ENCODE assay signal across 1 cellular context in genomic region chr12:40793471-40793870, GRCh38.
TF ChIP-seq lines count a peak whose summit lies in the region.

No MANE protein-coding gene starts in this region.

TF ChIP-seq in H1, 55 proteins besides CTCF, POLR2A, EP300 and RAD21:
- TF ChIP-seq NANOG (IDR thresholded peaks at IDR 0.05; ENCODE audit: insufficient read depth, low read depth, low read length, poor library complexity, severe bottlenecking): no peak
- no peak for TF ChIP-seq GABPA (IDR thresholded peaks at IDR 0.05; ENCODE audit: borderline replicate concordance, insufficient read depth, low read length)
- no peak for TF ChIP-seq CEBPB (IDR thresholded peaks at IDR 0.05; ENCODE audit: low read depth, low read length)
- no peak for TF ChIP-seq SAP30 (IDR thresholded peaks at IDR 0.05; ENCODE audit: insufficient read depth, insufficient replicate concordance, low read length)
- no peak for TF ChIP-seq POU5F1 (IDR thresholded peaks at IDR 0.05; ENCODE audit: low read depth, low read length)
- no peak for TF ChIP-seq RNF2 (IDR thresholded peaks at IDR 0.05; ENCODE audit: borderline replicate concordance, low read depth, low read length, missing control alignments, poor library complexity, severe bottlenecking)
- TF ChIP-seq USF2 (IDR thresholded peaks at IDR 0.05; ENCODE audit: low read length): no peak
